In the genomic region with DNA sequence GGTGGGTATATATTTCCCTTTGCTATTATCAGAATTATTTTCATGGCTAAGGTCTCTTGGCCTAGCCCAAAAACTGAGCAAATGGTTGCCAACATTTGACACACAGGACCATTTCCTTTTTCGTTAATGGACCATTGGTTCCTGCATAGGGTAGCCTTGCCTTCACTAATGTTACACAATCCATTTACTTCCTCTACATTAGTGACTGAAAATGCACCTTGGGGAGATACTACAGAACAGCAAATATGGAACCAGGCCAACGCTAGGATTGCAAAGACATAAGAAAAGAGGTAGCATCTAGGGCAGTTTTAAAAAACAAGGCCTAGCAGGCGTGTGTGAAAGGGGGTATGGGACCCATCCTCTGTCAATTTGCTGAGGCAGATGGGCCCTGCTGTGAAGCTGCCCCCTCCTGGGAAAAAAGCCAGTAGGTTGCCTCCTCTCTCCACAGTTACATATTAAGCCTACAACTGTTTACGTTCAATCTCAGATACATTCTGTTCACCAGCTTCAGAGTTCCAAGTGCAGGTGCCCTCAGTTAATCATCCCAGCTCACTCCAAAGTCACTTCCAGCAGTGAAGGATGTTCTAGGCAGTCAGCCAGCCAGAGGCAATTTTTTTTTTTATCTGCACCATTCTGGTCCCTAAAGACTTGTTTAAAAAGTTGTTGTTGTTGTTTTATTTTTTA, we compare ENCODE assay signal across 15 cellular contexts. TPM values are rescaled to one million over a fixed set of nuclear protein-coding genes. Genes with fewer than 3 reads are reported as not detected.
A peak's percentile ranks its signal among the peaks of the same experiment; 100 is the strongest.
DNase-seq lines count a peak whose midpoint lies in the region; ATAC-seq and TF ChIP-seq lines count a peak whose summit lies in the region.
"Had no signal": no experiment of that assay in that cellular context is flagged by ENCODE, and none has a peak within 500 bp of the region (broad histone marks: within the 10 kb centered on the region; RNA-seq: fewer than 3 reads in every experiment).

No MANE protein-coding gene starts in this region.

- H3K79me2 ChIP-seq in trophoblast cell (ENCODE audit: control insufficient read depth, insufficient read depth, low read length, poor library complexity) = no peaks in the 10 kb centered on the region

- H3K4ac ChIP-seq in IMR-90 (ENCODE audit: low read depth, low read length) = no peak overlapping the region
- no peak overlapping the region for H3K4ac ChIP-seq in trophoblast cell (ENCODE audit: low read depth, low read length)

- H2AFZ ChIP-seq in IMR-90 (replicated peaks; ENCODE audit: low read length, poor library complexity) = no peak overlapping the region
- H2AFZ ChIP-seq in trophoblast cell (ENCODE audit: insufficient read depth, low read length, poor library complexity) = no peak overlapping the region

- 57% methylated on average over 1 of the region's 4 CpGs; no CpG with 5 or more reads in 1 of the 2 experiments for WGBS in IMR-90 (ENCODE audit: extremely low coverage in 2 of 2, insufficient read length in 1 of 2), 2 experiments
- WGBS in gastroesophageal sphincter (ENCODE audit: low coverage in 1 of 2), 2 donors = 60 to 62% methylated on average over 3 of the region's 4 CpGs
- no CpG with 5 or more reads among the region's 4 CpGs for WGBS in trophoblast cell (ENCODE audit: extremely low coverage, insufficient coverage, insufficient read length)

- H3K9me3 ChIP-seq in IMR-90 (ENCODE audit: control insufficient read depth, insufficient read depth, low read length) (no peaks in the 10 kb centered on the region), gastroesophageal sphincter (no peaks in the 10 kb centered on the region), trophoblast cell (ENCODE audit: insufficient read depth, low read depth, low read length) (no peaks in the 10 kb centered on the region)
- H3K9me3 ChIP-seq: ascending aorta, stomach had no signal

- CTCF ChIA-PET in IMR-90 (lab: Yijun Ruan, JAX) = no interaction called here

- H3K36me3 ChIP-seq in IMR-90 (ENCODE audit: control insufficient read depth, insufficient read depth, low read length) (peaks cover 3% of the 10 kb centered on the region), gastroesophageal sphincter (peaks cover 0 to 21% of the 10 kb centered on the region in 2 donors), trophoblast cell (ENCODE audit: control insufficient read depth in 1 of 2, insufficient read depth in 2 of 2, low read length in 2 of 2) (peaks cover 8 to 24% of the 10 kb centered on the region in 2 experiments)

- H2BK5ac ChIP-seq in IMR-90 (ENCODE audit: low read depth, low read length, poor library complexity, severe bottlenecking) (no peak overlapping the region), trophoblast cell (ENCODE audit: low read depth, low read length, poor library complexity) (no peak overlapping the region)

- no peak overlapping the region for H3K9ac ChIP-seq in IMR-90 (ENCODE audit: low read depth, low read length)
- H3K9ac ChIP-seq in trophoblast cell (ENCODE audit: low read length) = no peak overlapping the region

- H4K8ac ChIP-seq in IMR-90 (ENCODE audit: low read depth in 2 of 2, low read length in 2 of 2) (no peak overlapping the region), trophoblast cell (ENCODE audit: low read depth, low read length) (no peak overlapping the region)

- H3K79me1 ChIP-seq in IMR-90 (ENCODE audit: low read depth in 1 of 2, low read length in 2 of 2) (peaks cover 3 to 45% of the 10 kb centered on the region in 2 experiments; a peak in 3 of 4 replicates), trophoblast cell (ENCODE audit: low read length) (no peaks in the 10 kb centered on the region)

- H3K9me1 ChIP-seq in IMR-90 (ENCODE audit: insufficient read depth, low read length) = peaks cover 19% of the 10 kb centered on the region

- no TSS peak for BruUV-seq in IMR-90 (replicated peaks; lab: Mats Ljungman, UMichigan)

- H3K4me3 ChIP-seq in IMR-90 (ENCODE audit: insufficient read depth, low read depth, low read length) (no peak overlapping the region), gastroesophageal sphincter (no peak overlapping the region), skeletal muscle cell (ENCODE audit: low read depth, low read length) (no peak overlapping the region), trophoblast cell (ENCODE audit: low read depth, low read length) (no peak overlapping the region)
- H3K4me3 ChIP-seq: ascending aorta, stomach had no signal

- no peak overlapping the region for H2BK15ac ChIP-seq in IMR-90 (ENCODE audit: low read depth, low read length)

- no peak overlapping the region for H2AK9ac ChIP-seq in IMR-90 (replicated peaks; ENCODE audit: low read depth, low read length, poor library complexity)

- no peak overlapping the region for H4K12ac ChIP-seq in trophoblast cell (ENCODE audit: low read depth, low read length)

- no peak for TF ChIP-seq POLR2A in IMR-90 (IDR thresholded peaks at IDR 0.05; ENCODE audit: low read depth, low read length)
- no peak for TF ChIP-seq POLR2A in gastroesophageal sphincter (IDR thresholded peaks at IDR 0.05)
- TF ChIP-seq POLR2A in erythroblast (IDR thresholded peaks at IDR 0.05; ENCODE audit: low read length) = no peak

- H3K56ac ChIP-seq in IMR-90 (ENCODE audit: extremely low read depth, insufficient read depth, low read length) = no peak overlapping the region

- ATAC-seq in IMR-90 (ENCODE audit: low read depth) = no peak
- ATAC-seq in gastroesophageal sphincter = no peak

- no peak for TF ChIP-seq CTCF in IMR-90 (conservative IDR thresholded peaks at IDR 0.05; ENCODE audit: low read depth, low read length)
- no peak for TF ChIP-seq CTCF in gastroesophageal sphincter (IDR thresholded peaks at IDR 0.05)
- no peak for TF ChIP-seq CTCF in GM20000 (IDR thresholded peaks at IDR 0.05; ENCODE audit: extremely low read depth, missing control alignments)

- H4K91ac ChIP-seq in IMR-90 (ENCODE audit: insufficient read depth, low read depth, low read length) (no peak overlapping the region), trophoblast cell (ENCODE audit: low read depth, low read length) (no peak overlapping the region)

- no peak for TF ChIP-seq EP300 in gastroesophageal sphincter (IDR thresholded peaks at IDR 0.05)

- no peak overlapping the region for H4K5ac ChIP-seq in IMR-90 (ENCODE audit: low read depth, low read length)

- intact Hi-C loops in IMR-90 (cut with micrococcal nuclease) = no loop called here

- no peak overlapping the region for H3K14ac ChIP-seq in IMR-90 (replicated peaks; ENCODE audit: low read depth, low read length)
- H3K14ac ChIP-seq in trophoblast cell (ENCODE audit: low read length) = no peak overlapping the region

- DNase-seq in IMR-90 (no peak), NCI-H446 (lab: John Stamatoyannopoulos, UW) (peak; percentile 72 to 75), skeletal muscle cell (ENCODE audit: low read depth) (peak; percentile 16), GM20000 (ENCODE audit: low spot score) (no peak), erythroblast (lab: John Stamatoyannopoulos, UW) (no peak), trophoblast cell (no peak)
- DNase-seq: activated CD4-positive, alpha-beta T cell treated with anti-CD3 and anti-CD28 coated beads, Interleukin-2, amount 50 U/mL, for 4 hours; CD4-positive, CD25-positive, alpha-beta regulatory T cell; GOT3; Karpas-422; NCI-H2227 treated with DMSO at 0.1 percent for 48 hours; stomach had no signal

- H2BK120ac ChIP-seq in IMR-90 (ENCODE audit: low read depth, low read length) = no peak overlapping the region
- no peak overlapping the region for H2BK120ac ChIP-seq in trophoblast cell (ENCODE audit: insufficient read depth, low read length, poor library complexity)

- no peak overlapping the region for H2BK20ac ChIP-seq in IMR-90 (ENCODE audit: low read depth, low read length)

- TF ChIP-seq RAD21 in IMR-90 (IDR thresholded peaks at IDR 0.05; ENCODE audit: low read length) = no peak

- H3K27me3 ChIP-seq in IMR-90 (ENCODE audit: control insufficient read depth, insufficient read depth, low read length) = no peaks in the 10 kb centered on the region
- H3K27me3 ChIP-seq in gastroesophageal sphincter = no peaks in the 10 kb centered on the region
- no peaks in the 10 kb centered on the region for H3K27me3 ChIP-seq in trophoblast cell (ENCODE audit: insufficient read depth, low read length)
- H3K27me3 ChIP-seq: ascending aorta, stomach had no signal

- H2BK12ac ChIP-seq in trophoblast cell (ENCODE audit: low read length) = no peak overlapping the region

- no peaks in the 10 kb centered on the region; the same call in 1 of the 2 replicates for H4K20me1 ChIP-seq in IMR-90 (ENCODE audit: insufficient read depth, low read length)

- H3K4me1 ChIP-seq in IMR-90 (ENCODE audit: control insufficient read depth, insufficient read depth, low read length) (peaks cover 14% of the 10 kb centered on the region), gastroesophageal sphincter (peaks cover 0 to 29% (median 7%) of the 10 kb centered on the region in 3 donors), trophoblast cell (ENCODE audit: control insufficient read depth in 1 of 2, insufficient read depth in 2 of 2, low read length in 2 of 2) (no peaks in the 10 kb centered on the region)
- H3K4me1 ChIP-seq: ascending aorta had no signal

- H2AK5ac ChIP-seq in IMR-90 (ENCODE audit: low read depth, low read length) = no peak overlapping the region
- H2AK5ac ChIP-seq in trophoblast cell (ENCODE audit: low read length) = no peak overlapping the region

- H3K27ac ChIP-seq in IMR-90 (ENCODE audit: insufficient read depth, low read length) (no peak overlapping the region), gastroesophageal sphincter (peak overlapping the region in 3 of 4 donors; percentile 3 to 31 (median 27)), trophoblast cell (ENCODE audit: low read depth, low read length) (no peak overlapping the region)
- H3K27ac ChIP-seq: ascending aorta, stomach had no signal

- POLR2A ChIA-PET in IMR-90 (lab: Charles Lee; ENCODE audit: unreplicated experiment) = no interaction called here

- in situ Hi-C loops in IMR-90 (cut with MboI; ENCODE audit: low sequenced_read_pairs) = no loop called here

- H3K18ac ChIP-seq in IMR-90 (ENCODE audit: low read depth, low read length) (no peak overlapping the region), trophoblast cell (ENCODE audit: low read length) (no peak overlapping the region)

- H3K4me2 ChIP-seq in IMR-90 (ENCODE audit: low read depth, low read length) (no peak overlapping the region), trophoblast cell (ENCODE audit: low read length) (no peak overlapping the region)

- no peak overlapping the region for H3K23ac ChIP-seq in IMR-90 (ENCODE audit: low read depth, low read length)
- no peak overlapping the region for H3K23ac ChIP-seq in trophoblast cell (ENCODE audit: low read length)

- dilution Hi-C loops in IMR-90 (cut with HindIII; ENCODE audit: low sequenced_read_pairs, unreplicated experiment) = no loop called here

RNA-seq across cellular contexts. Expression of a gene that starts 15.0 kb away (rescaled TPM):
- total RNA-seq in IMR-90 (2012; rRNA removed) = not detected in 2 replicates
- not detected in 2 replicates for polyA plus RNA-seq in IMR-90 (2012; rRNA removed)
- not detected in 2 replicates for polyA plus RNA-seq in IMR-90 (2012; cell fraction: cytosol; rRNA removed)
- polyA plus RNA-seq in IMR-90 (2012; cell fraction: nucleus; rRNA removed; ENCODE audit: low replicate concordance) = 0.01 and 0.03 TPM in 2 replicates
- not detected for total RNA-seq in gastroesophageal sphincter
- not detected in 2 replicates for polyA plus RNA-seq in trophoblast cell (2013)
- total RNA-seq: ascending aorta; CD4-positive, CD25-positive, alpha-beta regulatory T cell; T-helper 2 cell treated with Interferon-gamma antibody and Interleukin-4, amounts not matched to agents 100 ng/mL and 5 ng/mL, for 36 hours had no signal
- polyA plus RNA-seq: CD4-positive, CD25-positive, alpha-beta regulatory T cell had no signal

RNA-seq across cellular contexts. Expression of a gene that starts 26.1 kb away (rescaled TPM):
- total RNA-seq in IMR-90 (2012; rRNA removed) (not detected in 2 replicates), gastroesophageal sphincter (1 to 10 TPM in 1 of 4 donors, not detected in 3; 7.8 TPM)
- polyA plus RNA-seq in IMR-90 (2012; rRNA removed) = not detected in 2 replicates
- polyA plus RNA-seq in IMR-90 (2012; cell fraction: cytosol; rRNA removed) = not detected in 2 replicates
- 0.10 TPM in 1 of 2 replicates, not detected in the other for polyA plus RNA-seq in IMR-90 (2012; cell fraction: nucleus; rRNA removed; ENCODE audit: low replicate concordance)
- polyA plus RNA-seq in trophoblast cell (2013) = not detected in 2 replicates
- total RNA-seq: ascending aorta; CD4-positive, CD25-positive, alpha-beta regulatory T cell; T-helper 2 cell treated with Interferon-gamma antibody and Interleukin-4, amounts not matched to agents 100 ng/mL and 5 ng/mL, for 36 hours had no signal
- polyA plus RNA-seq: CD4-positive, CD25-positive, alpha-beta regulatory T cell had no signal

RNA-seq across cellular contexts. Expression of a gene that starts 37.2 kb away (rescaled TPM):
- total RNA-seq in IMR-90 (2012; rRNA removed) (not detected in 2 replicates), gastroesophageal sphincter (under 1 TPM in 1 of 4 donors, not detected in 3; 0.12 TPM)
- polyA plus RNA-seq in IMR-90 (2012; rRNA removed) = not detected in 2 replicates
- not detected in 2 replicates for polyA plus RNA-seq in IMR-90 (2012; cell fraction: cytosol; rRNA removed)
- not detected in 2 replicates for polyA plus RNA-seq in IMR-90 (2012; cell fraction: nucleus; rRNA removed; ENCODE audit: low replicate concordance)
- polyA plus RNA-seq in trophoblast cell (2013) = not detected in 2 replicates
- total RNA-seq: ascending aorta; CD4-positive, CD25-positive, alpha-beta regulatory T cell; T-helper 2 cell treated with Interferon-gamma antibody and Interleukin-4, amounts not matched to agents 100 ng/mL and 5 ng/mL, for 36 hours had no signal
- polyA plus RNA-seq: CD4-positive, CD25-positive, alpha-beta regulatory T cell; stomach had no signal

RNA-seq across cellular contexts. Expression of a gene that starts 37.5 kb away (rescaled TPM):
- total RNA-seq in IMR-90 (2012; rRNA removed) (93.9 and 110 TPM in 2 replicates), gastroesophageal sphincter (10 to 100 TPM; 10.5 to 23.7 (median 13.1) TPM)
- polyA plus RNA-seq in IMR-90 (2012; rRNA removed) = 29.5 and 37.9 TPM in 2 replicates
- polyA plus RNA-seq in IMR-90 (2012; cell fraction: cytosol; rRNA removed) = 8.5 and 15.2 TPM in 2 replicates
- polyA plus RNA-seq in IMR-90 (2012; cell fraction: nucleus; rRNA removed; ENCODE audit: low replicate concordance) = 5.1 and 18.8 TPM in 2 replicates
- polyA plus RNA-seq in trophoblast cell (2013) = 34.8 and 37.0 TPM in 2 replicates

Comparison
In these comparisons a context has a peak if more than half of its experiments do, and no peak if none do; other contexts are left out.
1. DNase-seq: peak in NCI-H446 (2 of 2) and skeletal muscle cell (single experiment); none in IMR-90 (single experiment), GM20000 (single experiment), erythroblast (0 of 2) and trophoblast cell (0 of 2).
2. H3K27ac ChIP-seq: peak in gastroesophageal sphincter (3 of 4); none in IMR-90 (single experiment) and trophoblast cell (single experiment).